1 cellular context compared by ENCODE assay signal in genomic region chr4:37073226-37073840, GRCh38.
TF ChIP-seq lines count a peak whose summit lies in the region.

No MANE protein-coding gene starts in this region.

TF ChIP-seq in SK-N-SH, 30 proteins besides CTCF, POLR2A, EP300 and RAD21 (continued from another document):
- TF ChIP-seq FOSL2 (IDR thresholded peaks at IDR 0.05; ENCODE audit: borderline replicate concordance, low read depth) = 0 out of 2 replicates have a peak, but pooled peaks have one; percentile 19
- no peak for TF ChIP-seq POLR2AphosphoS5 (IDR thresholded peaks at IDR 0.05; ENCODE audit: low read depth, low read length)
- no peak for TF ChIP-seq SMC3 (IDR thresholded peaks at IDR 0.05; ENCODE audit: low read depth, low read length)
- no peak for TF ChIP-seq YY1 (IDR thresholded peaks at IDR 0.05; ENCODE audit: low read depth)
